31 cellular contexts compared by ENCODE assay signal in the genomic region with DNA sequence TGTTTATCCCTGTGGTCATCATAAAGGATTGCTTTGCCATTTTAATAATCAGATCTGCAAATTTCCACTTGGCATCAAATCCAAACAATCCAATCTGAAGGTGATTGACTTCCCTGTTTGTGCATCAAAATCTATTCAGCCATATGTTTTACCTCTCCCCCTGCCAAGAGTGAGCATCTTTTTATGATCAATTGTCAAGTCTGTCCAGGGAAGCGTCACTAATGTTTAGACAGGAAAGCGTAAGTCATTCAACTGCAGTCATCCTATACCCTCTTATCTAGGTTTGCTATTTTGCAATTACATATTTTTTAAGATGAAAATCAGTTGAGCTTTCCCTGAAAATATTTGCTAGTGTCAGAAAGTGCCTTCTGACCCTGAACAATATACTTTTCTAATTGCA.
"Had no signal": no experiment of that assay in that cellular context is flagged by ENCODE, and none has a peak within 500 bp of the region (broad histone marks: within the 10 kb centered on the region; RNA-seq: fewer than 3 reads in every experiment).

No MANE protein-coding gene starts in this region.

- H3K4me3 ChIP-seq: MG63, SJCRH30 had no signal

- DNase-seq: activated CD4-positive, alpha-beta memory T cell treated with anti-CD3 and anti-CD28 coated beads for 36 hours; activated CD4-positive, alpha-beta T cell treated with anti-CD3 and anti-CD28 coated beads for 4 hours; activated CD4-positive, alpha-beta T cell treated with anti-CD3 and anti-CD28 coated beads, Interleukin-2, amount 50 U/mL, for 1 hour; activated CD8-positive, alpha-beta memory T cell treated with anti-CD3 and anti-CD28 coated beads, Interleukin-2, amount 50 U/mL, for 4 hours; activated gamma-delta T cell treated with Interleukin-2 at 50 U/mL for 16 hours; activated naive CD4-positive, alpha-beta T cell treated with anti-CD3 and anti-CD28 coated beads for 36 hours; activated T-cell treated with anti-CD3 and anti-CD28 coated beads for 4 hours; activated T-cell treated with anti-CD3 and anti-CD28 coated beads, Interleukin-2, amount 50 U/mL, for 4 hours; anterior cingulate cortex; caudate nucleus; cerebellar nuclear complex; Karpas-422; KBM-7; MG63; NCI-H1048; NCI-H1105 treated with DMSO at 0.1 percent for 48 hours; NCI-H1436; NCI-H1930; NCI-H2081 treated with DMSO at 0.1 percent for 48 hours; NCI-H226; NCI-H446 treated with DMSO at 0.1 percent for 48 hours; NCI-H524; NCI-H774; SJCRH30; SK-N-SH had no signal

- H3K36me3 Mint-ChIP-seq: activated CD4-positive, alpha-beta memory T cell treated with anti-CD3 and anti-CD28 coated beads for 36 hours; activated naive CD4-positive, alpha-beta T cell treated with anti-CD3 and anti-CD28 coated beads, Interleukin-2, amount 50 U/mL, for 72 hours; brain; IgD-negative memory B cell had no signal

- H3K36me3 ChIP-seq: MG63, SJCRH30 had no signal

- H3K4me1 ChIP-seq: SJCRH30 had no signal

- H3K27ac ChIP-seq: SJCRH30 had no signal

- H3K27ac Mint-ChIP-seq: activated CD4-positive, alpha-beta memory T cell treated with anti-CD3 and anti-CD28 coated beads for 36 hours; activated naive CD4-positive, alpha-beta T cell treated with anti-CD3 and anti-CD28 coated beads for 36 hours; activated naive CD4-positive, alpha-beta T cell treated with anti-CD3 and anti-CD28 coated beads, Interleukin-2, amount 50 U/mL, for 72 hours; activated T-helper 1 cell treated with anti-CD3 and anti-CD28 coated beads, Interleukin-12 subunit alpha, Interleukin-12 subunit beta, Interleukin-2, Interleukin-4 antibody, amounts not matched to agents 30 ng/mL and 10 ng/mL and 1 ng/mL, durations not matched to agents 14 hours and 24 hours and 36 hours; brain; IgD-negative memory B cell; T-helper 1 cell treated with Interleukin-12 subunit alpha and Interleukin-12 subunit beta and Interleukin-4 antibody, amounts not matched to agents 30 μg/mL and 1 μg/mL, for 36 hours; T-helper 2 cell treated with Interferon-gamma antibody and Interleukin-4, amounts not matched to agents 5 μg/mL and 100 μg/mL, for 36 hours had no signal

- H3K4me1 Mint-ChIP-seq: IgD-negative memory B cell had no signal

- H3K4me3 Mint-ChIP-seq: activated CD4-positive, alpha-beta memory T cell treated with anti-CD3 and anti-CD28 coated beads for 36 hours; activated naive CD4-positive, alpha-beta T cell treated with anti-CD3 and anti-CD28 coated beads for 36 hours; activated T-cell treated with anti-CD3 and anti-CD28 coated beads, Interleukin-2, amount 50 U/mL, for 4 hours; activated T-helper 1 cell treated with anti-CD3 and anti-CD28 coated beads, Interleukin-12 subunit alpha, Interleukin-12 subunit beta, Interleukin-2, Interleukin-4 antibody, amounts not matched to agents 30 ng/mL and 10 ng/mL and 1 ng/mL, durations not matched to agents 14 hours and 24 hours and 36 hours; brain; IgD-negative memory B cell; T-helper 1 cell treated with Interleukin-12 subunit alpha and Interleukin-12 subunit beta and Interleukin-4 antibody, amounts not matched to agents 30 μg/mL and 1 μg/mL, for 36 hours; T-helper 2 cell treated with Interferon-gamma antibody and Interleukin-4, amounts not matched to agents 5 μg/mL and 100 μg/mL, for 36 hours had no signal

- H3K27me3 ChIP-seq: MG63, SJCRH30 had no signal

- H3K9me3 ChIP-seq: MG63, SJCRH30, SK-N-SH had no signal

- H3K9me3 Mint-ChIP-seq: activated T-cell treated with anti-CD3 and anti-CD28 coated beads, Interleukin-2, amount 50 U/mL, for 4 hours had no signal

- H3K27me3 Mint-ChIP-seq: activated CD4-positive, alpha-beta memory T cell treated with anti-CD3 and anti-CD28 coated beads for 36 hours; IgD-negative memory B cell had no signal
